Comparison of ENCODE assay signal across 9 cellular contexts in the genomic region with DNA sequence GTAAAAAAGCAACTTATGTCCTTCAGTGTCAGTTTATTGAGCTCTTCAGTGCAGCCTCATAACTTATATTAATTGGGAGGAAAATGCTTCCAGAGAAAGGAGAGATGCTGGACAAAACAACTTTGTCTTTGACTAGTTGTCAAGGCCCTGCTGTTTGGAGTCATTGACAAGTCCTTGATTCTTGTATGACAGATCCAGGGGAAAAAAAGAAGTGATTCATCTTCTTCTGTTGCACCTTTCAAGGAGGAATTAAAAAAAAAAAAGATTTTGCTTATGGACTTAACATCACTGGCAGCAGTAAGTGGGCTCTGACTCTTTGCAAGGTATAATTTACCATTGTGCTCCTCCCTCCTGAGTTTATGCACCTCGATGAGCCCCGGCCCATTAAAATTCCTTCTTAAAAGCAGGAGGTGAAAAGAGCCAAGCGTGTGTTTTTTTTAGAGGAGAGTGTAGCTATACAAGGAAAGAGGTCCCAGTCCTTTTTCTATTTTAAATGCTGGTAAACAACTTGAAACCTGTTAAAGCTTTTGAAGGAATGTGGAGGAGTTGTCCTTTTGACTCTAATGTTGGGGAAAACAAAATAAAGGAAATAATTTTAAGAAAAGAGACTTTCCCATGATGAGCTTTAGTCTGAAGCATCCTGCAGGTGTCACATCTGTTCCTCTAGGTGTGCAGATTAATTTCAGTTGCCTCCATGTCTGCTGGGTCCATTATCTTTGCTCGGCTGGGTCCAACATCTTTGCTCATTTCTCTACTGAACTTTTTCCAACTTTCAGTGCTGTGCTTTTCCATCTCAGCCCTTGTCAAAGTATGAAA.
DNase-seq lines count a peak whose midpoint lies in the region; ATAC-seq and TF ChIP-seq lines count a peak whose summit lies in the region.
"Had no signal": no experiment of that assay in that cellular context is flagged by ENCODE, and none has a peak within 500 bp of the region (broad histone marks: within the 10 kb centered on the region; RNA-seq: fewer than 3 reads in every experiment).

No MANE protein-coding gene starts in this region.

- H3K36me3 ChIP-seq in heart left ventricle (no peaks in the 10 kb centered on the region), uterus (no peaks in the 10 kb centered on the region)

- ATAC-seq in heart left ventricle (no peak), left ventricle myocardium superior (no peak)
- peak; percentile 42 for ATAC-seq in activated T-helper 17 cell treated with anti-CD3 and anti-CD28 coated beads, Interleukin-2, amount 50 U/mL, for 72 hours (replicated peaks)

- TF ChIP-seq POLR2A in heart left ventricle (IDR thresholded peaks at IDR 0.05): no peak
- TF ChIP-seq POLR2A in uterus (IDR thresholded peaks at IDR 0.05): no peak

- H3K36me3 Mint-ChIP-seq in activated T-helper 17 cell treated with anti-CD3 and anti-CD28 coated beads, Interleukin-2, amount 50 U/mL, for 72 hours (ENCODE audit: low read depth): no peaks in the 10 kb centered on the region

- intact Hi-C loops in heart left ventricle (cut with DNase I) (loop anchor here in 7 of 10 donors (10.0 kb wide), 10 partner anchors 54 to 534 kb away; no protein-coding TSS in a partner anchor), left ventricle myocardium superior (cut with micrococcal nuclease) (no loop called here), uterus (cut with DNase I; ENCODE audit: low total_unique reads) (no loop called here)

- H3K27ac ChIP-seq in heart left ventricle: peak overlapping the region in 10 of 12 donors; percentile 3 to 91 (median 44)
- peak overlapping the region; percentile 90 to 94 for H3K27ac ChIP-seq in uterus

- H3K4me3 ChIP-seq in heart left ventricle: no peak overlapping the region
- no peak overlapping the region for H3K4me3 ChIP-seq in uterus

- peak overlapping the region; percentile 16 for H3K4me3 Mint-ChIP-seq in activated T-helper 17 cell treated with anti-CD3 and anti-CD28 coated beads, Interleukin-2, amount 50 U/mL, for 72 hours

- DNase-seq in heart left ventricle (no peak), left ventricle myocardium superior (no peak), medulla oblongata (ENCODE audit: extremely low spot score) (peak; percentile 12), uterus (no peak), NCI-H1436 treated with DMSO at 0.1 percent for 48 hours (lab: John Stamatoyannopoulos, UW) (no peak), GM19240 (ENCODE audit: insufficient read length, low spot score) (no peak), GM19238 (ENCODE audit: insufficient read length, low spot score) (no peak)
- DNase-seq: occipital lobe had no signal

- H3K9me3 Mint-ChIP-seq in activated T-helper 17 cell treated with anti-CD3 and anti-CD28 coated beads, Interleukin-2, amount 50 U/mL, for 72 hours: no peaks in the 10 kb centered on the region

- H3K4me1 Mint-ChIP-seq in activated T-helper 17 cell treated with anti-CD3 and anti-CD28 coated beads, Interleukin-2, amount 50 U/mL, for 72 hours: peaks cover 29% of the 10 kb centered on the region

- 42 to 48% (median 44%) methylated on average over 4 of the region's 4 CpGs for WGBS in heart left ventricle, 4 donors

- TF ChIP-seq CTCF in heart left ventricle (IDR thresholded peaks at IDR 0.05): peak in 1 of 12 donors; percentile 24
- TF ChIP-seq CTCF in uterus (IDR thresholded peaks at IDR 0.05): peak in 1 of 4 experiments; percentile 20

- H3K27me3 ChIP-seq in heart left ventricle (no peaks in the 10 kb centered on the region), uterus (no peaks in the 10 kb centered on the region)

- no peaks in the 10 kb centered on the region for H3K27me3 Mint-ChIP-seq in activated T-helper 17 cell treated with anti-CD3 and anti-CD28 coated beads, Interleukin-2, amount 50 U/mL, for 72 hours

- H3K4me1 ChIP-seq in heart left ventricle: peaks cover 13 to 59% (median 55%) of the 10 kb centered on the region in 12 donors
- peaks cover 33 to 38% of the 10 kb centered on the region in 2 donors for H3K4me1 ChIP-seq in uterus

- peak overlapping the region; percentile 28 for H3K27ac Mint-ChIP-seq in activated T-helper 17 cell treated with anti-CD3 and anti-CD28 coated beads, Interleukin-2, amount 50 U/mL, for 72 hours

- H3K9me3 ChIP-seq in heart left ventricle (no peaks in the 10 kb centered on the region), uterus (no peaks in the 10 kb centered on the region)

Comparison
In these comparisons a context has a peak if more than half of its experiments do, and no peak if none do; other contexts are left out.
1. intact Hi-C loops: an anchor here in heart left ventricle (10.0 kb wide); none called in left ventricle myocardium superior and uterus.